In genomic region chr13:102312841-102313240, GRCh38 we compare ENCODE assay signal across 16 cellular contexts.
"Had no signal": no experiment of that assay in that cellular context is flagged by ENCODE, and none has a peak within 500 bp of the region (broad histone marks: within the 10 kb centered on the region; RNA-seq: fewer than 3 reads in every experiment).

No MANE protein-coding gene starts in this region.

- DNase-seq: activated CD4-positive, alpha-beta T cell treated with anti-CD3 and anti-CD28 coated beads, Interleukin-2, amount 10 ng/mL, durations not matched to agents 24 days and 14 days; activated CD4-positive, CD25-positive, alpha-beta regulatory T cell; activated CD8-positive, alpha-beta T cell treated with anti-CD3 and anti-CD28 coated beads for 36 hours; activated naive CD4-positive, alpha-beta T cell treated with Interleukin-2 at 50 U/mL for 16 hours; activated naive CD8-positive, alpha-beta T cell treated with anti-CD3 and anti-CD28 coated beads, Interleukin-2, amount 10 ng/mL, durations not matched to agents 7 days and 5 days; activated T-cell treated with anti-CD3 and anti-CD28 coated beads, Interleukin-2, amount 50 U/mL, for 1 hour; body of pancreas; left cardiac atrium; posterior cingulate gyrus; stimulated activated naive CD8-positive, alpha-beta T cell treated with anti-CD3 and anti-CD28 coated beads, Interleukin-15, Interleukin-2, amounts not matched to agents 100 U/mL and 50 U/mL, for 24 hours; T-helper 1 cell; T-helper 9 cell had no signal

- H3K9me3 ChIP-seq: body of pancreas, tibial nerve, vagina had no signal

- H3K27ac ChIP-seq: body of pancreas, tibial nerve, vagina had no signal

- H3K27me3 ChIP-seq: body of pancreas, tibial nerve, vagina had no signal

- H3K36me3 ChIP-seq: tibial nerve, vagina had no signal

- ATAC-seq: activated CD8-positive, alpha-beta T cell treated with anti-CD3 and anti-CD28 coated beads for 36 hours; body of pancreas; left cardiac atrium; natural killer cell treated with Interleukin-12 subunit alpha and Interleukin-12 subunit beta and Interleukin-15 and Interleukin-18, amount 100 ng/mL, for 72 hours; stimulated activated naive CD8-positive, alpha-beta T cell treated with anti-CD3 and anti-CD28 coated beads, Interleukin-15, Interleukin-2, amounts not matched to agents 100 U/mL and 50 U/mL, for 24 hours had no signal

- H3K4me3 ChIP-seq: body of pancreas, lung, tibial nerve, vagina had no signal

- H3K4me1 ChIP-seq: body of pancreas, vagina had no signal
